Comparison of ENCODE assay signal across 18 cellular contexts in genomic region chr1:155196893-155197638, GRCh38. TPM values are rescaled to one million over a fixed set of nuclear protein-coding genes. Genes with fewer than 3 reads are reported as not detected.
DNase-seq lines count a peak whose midpoint lies in the region; ATAC-seq, FAIRE-seq and TF ChIP-seq lines count a peak whose summit lies in the region.
"Had no signal": no experiment of that assay in that cellular context is flagged by ENCODE, and none has a peak within 500 bp of the region (broad histone marks: within the 10 kb centered on the region; RNA-seq: fewer than 3 reads in every experiment).

No MANE protein-coding gene starts in this region.

- CTCF ChIA-PET in Calu3 (lab: Charles Lee), result no interaction called here

- peaks cover 9 to 11% (median 9%) of the 10 kb centered on the region in 3 donors for H3K4me1 ChIP-seq in pancreas
- H3K4me1 ChIP-seq in MM.1S (ENCODE audit: low read length), result peaks cover 15% of the 10 kb centered on the region; the same call in 1 of the 2 replicates

- no peaks in the 10 kb centered on the region for H3K9me3 ChIP-seq in pancreas
- no peaks in the 10 kb centered on the region for H3K9me3 ChIP-seq in MM.1S (replicated peaks; ENCODE audit: insufficient read depth, low read length)
- H3K9me3 ChIP-seq: BLaER1 treated with 17β-estradiol and CSF1 and Interleukin-3, amounts not matched to agents 10 nM and 100 nM; esophagus muscularis mucosa; thyroid gland had no signal

- H2AFZ ChIP-seq in MM.1S (ENCODE audit: low read length), result no peak overlapping the region

- intact Hi-C loops in pancreas (cut with DNase I), result no loop called here
- intact Hi-C loops in Calu3 (cut with micrococcal nuclease; ENCODE audit: unreplicated experiment), result no loop called here

- DNase-seq in H7 (no peak), pancreas (peak; percentile 78 to 91 (median 85)), DMS53 (lab: John Stamatoyannopoulos, UW) (no peak), Calu3 (no peak), MM.1S (no peak)
- no peak for DNase-seq in stimulated activated CD4-positive, alpha-beta T cell treated with anti-CD3 and anti-CD28 coated beads, Interleukin-2, amount 100 ng/mL, for 48 hours
- DNase-seq: activated CD4-positive, alpha-beta T cell treated with anti-CD3 and anti-CD28 coated beads for 4 hours; activated T-cell treated with anti-CD3 and anti-CD28 coated beads for 4 hours; DND-41; NCI-H2081 treated with DMSO at 0.1 percent for 48 hours; RPMI8226; stimulated activated CD4-positive, alpha-beta T cell treated with anti-CD3 and anti-CD28 coated beads, Interleukin-1b, Interleukin-23, amount 100 ng/mL, for 48 hours; thyroid gland had no signal

- H3K9ac ChIP-seq in MM.1S (ENCODE audit: low read length), result no peak overlapping the region

- H3K4me3 Mint-ChIP-seq in activated T-helper 17 cell treated with anti-CD3 and anti-CD28 coated beads, Interleukin-2, amount 50 U/mL, for 72 hours, result peak overlapping the region; percentile 98
- no peak overlapping the region for H3K4me3 Mint-ChIP-seq in Calu3 (ENCODE audit: low read depth, unreplicated experiment)

- no peaks in the 10 kb centered on the region for H3F3A ChIP-seq in MM.1S (ENCODE audit: insufficient read depth, low read length)

- no TSS peak for BruUV-seq in Calu3 (replicated peaks; lab: Mats Ljungman, UMichigan)

- TF ChIP-seq CTCF in pancreas (IDR thresholded peaks at IDR 0.05) (no peak), Calu3 (IDR thresholded peaks at IDR 0.05; ENCODE audit: unreplicated experiment) (no peak), MM.1S (IDR thresholded peaks at IDR 0.05; ENCODE audit: low read length) (no peak)

- H3K4me1 Mint-ChIP-seq in activated T-helper 17 cell treated with anti-CD3 and anti-CD28 coated beads, Interleukin-2, amount 50 U/mL, for 72 hours, result peaks cover 13% of the 10 kb centered on the region
- peaks cover 26% of the 10 kb centered on the region for H3K4me1 Mint-ChIP-seq in Calu3 (ENCODE audit: low read depth, unreplicated experiment)

- no peak for FAIRE-seq in pancreas (lab: Jason Lieb, UNC)
- FAIRE-seq: colon had no signal

- peak overlapping the region; percentile 54 for H3K27ac Mint-ChIP-seq in activated T-helper 17 cell treated with anti-CD3 and anti-CD28 coated beads, Interleukin-2, amount 50 U/mL, for 72 hours
- H3K27ac Mint-ChIP-seq in Calu3 (ENCODE audit: unreplicated experiment), result no peak overlapping the region

- H3K36me3 ChIP-seq in H7 (replicated peaks; ENCODE audit: control insufficient read depth, insufficient read depth, low read length) (peaks cover 42% of the 10 kb centered on the region), pancreas (no peaks in the 10 kb centered on the region), MM.1S (replicated peaks; ENCODE audit: insufficient read depth, low read length) (no peaks in the 10 kb centered on the region)
- H3K36me3 ChIP-seq: thyroid gland had no signal

- WGBS in pancreas, 2 donors, result 53 to 59% methylated on average over 20 of the region's 20 CpGs

- H3K27me3 Mint-ChIP-seq in activated T-helper 17 cell treated with anti-CD3 and anti-CD28 coated beads, Interleukin-2, amount 50 U/mL, for 72 hours, result no peaks in the 10 kb centered on the region
- H3K27me3 Mint-ChIP-seq in Calu3 (ENCODE audit: unreplicated experiment), result peaks cover 39% of the 10 kb centered on the region

- H3K4me3 ChIP-seq in H7 (ENCODE audit: insufficient read depth, low read depth, low read length) (peak overlapping the region; percentile 82; the same call in 1 of the 2 replicates), iPS-11a (ENCODE audit: low read depth, low read length) (peak overlapping the region; percentile 94), pancreas (no peak overlapping the region), MM.1S (ENCODE audit: low read length) (no peak overlapping the region)
- H3K4me3 ChIP-seq: BLaER1 treated with 17β-estradiol and CSF1 and Interleukin-3, amounts not matched to agents 10 nM and 100 nM; esophagus muscularis mucosa; thyroid gland had no signal

- peaks cover 30% of the 10 kb centered on the region for H3K36me3 Mint-ChIP-seq in activated T-helper 17 cell treated with anti-CD3 and anti-CD28 coated beads, Interleukin-2, amount 50 U/mL, for 72 hours (ENCODE audit: low read depth)
- H3K36me3 Mint-ChIP-seq in Calu3 (ENCODE audit: insufficient read depth, unreplicated experiment), result peaks cover 39% of the 10 kb centered on the region

- H3K9me3 Mint-ChIP-seq in activated T-helper 17 cell treated with anti-CD3 and anti-CD28 coated beads, Interleukin-2, amount 50 U/mL, for 72 hours, result no peaks in the 10 kb centered on the region
- no peaks in the 10 kb centered on the region for H3K9me3 Mint-ChIP-seq in Calu3 (ENCODE audit: low read depth, unreplicated experiment)

- H3K27me3 ChIP-seq in H7 (ENCODE audit: control insufficient read depth, insufficient read depth, low read length), result no peaks in the 10 kb centered on the region
- no peaks in the 10 kb centered on the region for H3K27me3 ChIP-seq in pancreas
- H3K27me3 ChIP-seq in MM.1S (replicated peaks; ENCODE audit: insufficient read depth, low read length), result peaks cover 83% of the 10 kb centered on the region
- H3K27me3 ChIP-seq: BLaER1 treated with 17β-estradiol and CSF1 and Interleukin-3, amounts not matched to agents 10 nM and 100 nM; esophagus muscularis mucosa; thyroid gland had no signal

- H3K9me2 ChIP-seq in MM.1S (replicated peaks; ENCODE audit: insufficient read depth, low read length), result no peaks in the 10 kb centered on the region

- H3K4me2 ChIP-seq in MM.1S (ENCODE audit: low read depth, low read length), result no peak overlapping the region

- no peaks in the 10 kb centered on the region for H4K20me1 ChIP-seq in MM.1S (ENCODE audit: insufficient read depth, low read length)
- H4K20me1 ChIP-seq: BLaER1 treated with 17β-estradiol and CSF1 and Interleukin-3, amounts not matched to agents 10 nM and 100 nM had no signal

- no peaks in the 10 kb centered on the region for H3K79me2 ChIP-seq in MM.1S (ENCODE audit: low read length)

- ATAC-seq in activated T-helper 17 cell treated with anti-CD3 and anti-CD28 coated beads, Interleukin-2, amount 50 U/mL, for 72 hours (replicated peaks), result no peak
- ATAC-seq in pancreas, result peak; percentile 23 to 56 (median 46)

- H3K27ac ChIP-seq in pancreas (peak overlapping the region; percentile 11 to 61 (median 52)), MM.1S (ENCODE audit: low read length) (no peak overlapping the region)
- H3K27ac ChIP-seq: BLaER1 treated with 17β-estradiol and CSF1 and Interleukin-3, amounts not matched to agents 10 nM and 100 nM; thyroid gland had no signal

RNA-seq across cellular contexts. Expression of gene THBS3, which starts 10.6 kb away (rescaled TPM):
- total RNA-seq in H7 (2014; rRNA removed; shearing (Covaris generic)), result 14.9 and 21.5 TPM in 2 replicates
- total RNA-seq in activated T-helper 17 cell treated with anti-CD3 and anti-CD28 coated beads, Interleukin-2, amount 50 U/mL, for 72 hours, result 10 to 100 TPM; 11.8 to 26.8 TPM
- total RNA-seq in pancreas (10 to 100 TPM in 5 of 6 donors, 1 to 10 TPM in 1; 9.9 to 31.1 (median 14.6) TPM), Calu3 (2022) (36.8 and 41.9 TPM in 2 replicates)
- 10 to 100 TPM; 69.1 to 78.6 TPM for polyA plus RNA-seq in pancreas

RNA-seq across cellular contexts. Expression of gene MTX1, which starts 11.4 kb away (rescaled TPM):
- total RNA-seq in H7 (2014; rRNA removed; shearing (Covaris generic)), result 180 and 221 TPM in 2 replicates
- 10 to 100 TPM; 31.3 to 59.9 TPM for total RNA-seq in activated T-helper 17 cell treated with anti-CD3 and anti-CD28 coated beads, Interleukin-2, amount 50 U/mL, for 72 hours
- total RNA-seq in pancreas (10 to 100 TPM; 10.7 to 18.4 (median 15.7) TPM), Calu3 (2022) (58.9 and 60.0 TPM in 2 replicates)
- 10 to 100 TPM; 34.3 to 36.8 TPM for polyA plus RNA-seq in pancreas

RNA-seq across cellular contexts. Expression of gene TRIM46, which starts 23.4 kb away (rescaled TPM):
- total RNA-seq in H7 (2014; rRNA removed; shearing (Covaris generic)), result 9.9 and 11.1 TPM in 2 replicates
- total RNA-seq in activated T-helper 17 cell treated with anti-CD3 and anti-CD28 coated beads, Interleukin-2, amount 50 U/mL, for 72 hours, result 10 to 100 TPM; 10.6 to 16.6 TPM
- under 1 TPM; 0.19 to 0.59 (median 0.33) TPM for total RNA-seq in pancreas
- 1 to 10 TPM; 1.2 to 4.1 TPM for polyA plus RNA-seq in pancreas
- 1.1 and 1.8 TPM in 2 replicates for total RNA-seq in Calu3 (2022)

RNA-seq across cellular contexts. Expression of gene KRTCAP2, which starts 24.0 kb away (rescaled TPM):
- 165 and 204 TPM in 2 replicates for total RNA-seq in H7 (2014; rRNA removed; shearing (Covaris generic))
- 100 to 1,000 TPM; 108 to 166 TPM for total RNA-seq in activated T-helper 17 cell treated with anti-CD3 and anti-CD28 coated beads, Interleukin-2, amount 50 U/mL, for 72 hours
- total RNA-seq in pancreas (100 to 1,000 TPM in 4 of 6 donors, 10 to 100 TPM in 2; 91.8 to 119 (median 102) TPM), Calu3 (2022) (236 TPM in 2 replicates)
- polyA plus RNA-seq in pancreas, result 100 to 1,000 TPM; 182 to 238 TPM

RNA-seq across cellular contexts. Expression of gene DPM3, which starts 56.7 kb away (rescaled TPM):
- total RNA-seq in H7 (2014; rRNA removed; shearing (Covaris generic)), result 119 and 193 TPM in 2 replicates
- 10 to 100 TPM; 29.4 to 40.6 TPM for total RNA-seq in activated T-helper 17 cell treated with anti-CD3 and anti-CD28 coated beads, Interleukin-2, amount 50 U/mL, for 72 hours
- total RNA-seq in pancreas, result 10 to 100 TPM; 39.4 to 46.5 (median 42.3) TPM
- 100 to 1,000 TPM; 211 to 227 TPM for polyA plus RNA-seq in pancreas
- 38.7 and 41.1 TPM in 2 replicates for total RNA-seq in Calu3 (2022)

Comparison
In these comparisons a context has a peak if more than half of its experiments do, and no peak if none do; other contexts are left out.
1. DNase-seq: peak in pancreas (6 of 6); none in H7 (single experiment), DMS53 (single experiment), stimulated activated CD4-positive, alpha-beta T cell treated with anti-CD3 and anti-CD28 coated beads, Interleukin-2, amount 100 ng/mL, for 48 hours (0 of 2), Calu3 (single experiment) and MM.1S (single experiment).
2. H3K4me3 ChIP-seq: peak in H7 (single experiment) and iPS-11a (single experiment); none in pancreas (0 of 4) and MM.1S (single experiment).